Comparison of ENCODE assay signal across 8 cellular contexts in the genomic region with DNA sequence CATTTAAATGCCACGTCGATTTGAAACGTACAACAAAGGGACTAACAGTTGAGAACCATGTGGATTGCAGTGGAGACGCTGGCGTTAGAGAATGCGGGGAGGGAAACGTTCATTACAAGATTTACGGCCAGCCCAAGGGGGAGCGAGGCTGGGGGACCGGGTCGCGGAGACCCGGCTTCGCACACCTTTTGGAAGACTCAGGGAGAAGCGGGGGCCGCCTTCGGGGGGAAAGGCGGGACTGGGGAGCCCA. TPM values are rescaled to one million over a fixed set of nuclear protein-coding genes. Genes with fewer than 3 reads are reported as not detected.
A peak's percentile ranks its signal among the peaks of the same experiment; 100 is the strongest.
DNase-seq lines count a peak whose midpoint lies in the region; ATAC-seq and TF ChIP-seq lines count a peak whose summit lies in the region.

No MANE protein-coding gene starts in this region.

- no peaks in the 10 kb centered on the region for H3K27me3 Mint-ChIP-seq in type B pancreatic cell

- ATAC-seq in psoas muscle (peak in 1 of 4 donors; percentile 41), HG02884 (IDR thresholded peaks at IDR 0.05; ENCODE audit: unreplicated experiment) (no peak)

- no peaks in the 10 kb centered on the region for H3K4me1 ChIP-seq in psoas muscle

- no peaks in the 10 kb centered on the region for H3K36me3 Mint-ChIP-seq in type B pancreatic cell

- peaks cover 0 to 2% (median 0%) of the 10 kb centered on the region in 3 donors for H3K27me3 ChIP-seq in psoas muscle (ENCODE audit: insufficient read depth in 3 of 3, low read length in 2 of 3)

- H3K9me3 Mint-ChIP-seq in type B pancreatic cell = peaks cover 6% of the 10 kb centered on the region

- H3K4me1 Mint-ChIP-seq in type B pancreatic cell (ENCODE audit: unreplicated experiment) = no peaks in the 10 kb centered on the region

- H3K4me3 ChIP-seq in epithelial cell of esophagus (ENCODE audit: low read length) (peak overlapping the region; percentile 77), psoas muscle (peak overlapping the region; percentile 76)

- H3K27ac Mint-ChIP-seq in type B pancreatic cell = no peak overlapping the region

- TF ChIP-seq CTCF in RWPE1 (conservative IDR thresholded peaks at IDR 0.05; ENCODE audit: low read depth) (no peak), epithelial cell of esophagus (IDR thresholded peaks at IDR 0.05; ENCODE audit: insufficient read depth, low read depth, low read length, missing control alignments) (no peak), psoas muscle (IDR thresholded peaks at IDR 0.05) (no peak), type B pancreatic cell (conservative IDR thresholded peaks at IDR 0.05) (no peak)

- H3K4me3 Mint-ChIP-seq in type B pancreatic cell = no peak overlapping the region

- H3K9me3 ChIP-seq in psoas muscle = no peaks in the 10 kb centered on the region

- H3K27ac ChIP-seq in RWPE1 = peak overlapping the region; percentile 99
- H3K27ac ChIP-seq in psoas muscle = peak overlapping the region; percentile 82

- POLR2A ChIA-PET in RWPE1 (lab: Yijun Ruan, JAX; ENCODE audit: low non-redundant PET) = interaction anchor here (0.5 to 0.9 kb wide), 2 partner anchors 33 to 271 kb away, joined by 3 read pairs; no protein-coding TSS in a partner anchor

- DNase-seq in NOMO-1 treated with DMSO at 0.1 percent for 48 hours (lab: John Stamatoyannopoulos, UW; ENCODE audit: unreplicated experiment) (peak; percentile 47), NOMO-1 treated with dmso at 0.1 percent for 144 hours (lab: John Stamatoyannopoulos, UW; ENCODE audit: unreplicated experiment) (no peak), RWPE1 (ENCODE audit: low spot score) (peak; percentile 50), epithelial cell of esophagus (ENCODE audit: low read depth) (no peak), psoas muscle (no peak), type B pancreatic cell (ENCODE audit: extremely low spot score, unreplicated experiment) (no peak)
- DNase-seq in effector CD8-positive, alpha-beta T cell (lab: John Stamatoyannopoulos, UW) = no peak

- intact Hi-C loops in psoas muscle (cut with DNase I) = no loop called here

- WGBS in psoas muscle, 3 donors = 0 to 1% (median 0%) methylated on average over 16 to 18 of the region's 18 CpGs

- CTCF ChIA-PET in RWPE1 (lab: Yijun Ruan, JAX) = interaction anchor here (1.7 kb wide), 1 partner anchor 26 kb away, joined by 5 read pairs; no protein-coding TSS in a partner anchor

- no peaks in the 10 kb centered on the region for H3K36me3 ChIP-seq in psoas muscle (ENCODE audit: insufficient read depth in 1 of 2, low read depth in 1 of 2)

RNA-seq across cellular contexts. Expression of a gene that starts 20.8 kb away (rescaled TPM):
- total RNA-seq in psoas muscle (not detected), type B pancreatic cell (ENCODE audit: low replicate concordance) (not detected in 2 replicates)
- not detected for polyA plus RNA-seq in psoas muscle

RNA-seq across cellular contexts. Expression of a gene that starts 48.8 kb away (rescaled TPM):
- total RNA-seq in psoas muscle (not detected), type B pancreatic cell (ENCODE audit: low replicate concordance) (not detected in 2 replicates)
- not detected for polyA plus RNA-seq in psoas muscle

Comparison
In these comparisons a context has a peak if more than half of its experiments do, and no peak if none do; other contexts are left out.
1. DNase-seq: peak in NOMO-1 treated with DMSO at 0.1 percent for 48 hours (single experiment) and RWPE1 (single experiment); none in NOMO-1 treated with dmso at 0.1 percent for 144 hours (single experiment), epithelial cell of esophagus (single experiment), psoas muscle (0 of 2), type B pancreatic cell (single experiment) and effector CD8-positive, alpha-beta T cell (single experiment).